Comparison of ENCODE assay signal across 8 cellular contexts in genomic region chr1:45583666-45584350, GRCh38. TPM values are rescaled to one million over a fixed set of nuclear protein-coding genes. Genes with fewer than 3 reads are reported as not detected.
A peak's percentile ranks its signal among the peaks of the same experiment; 100 is the strongest.
DNase-seq lines count a peak whose midpoint lies in the region; ATAC-seq and TF ChIP-seq lines count a peak whose summit lies in the region.

A gene with protein sequence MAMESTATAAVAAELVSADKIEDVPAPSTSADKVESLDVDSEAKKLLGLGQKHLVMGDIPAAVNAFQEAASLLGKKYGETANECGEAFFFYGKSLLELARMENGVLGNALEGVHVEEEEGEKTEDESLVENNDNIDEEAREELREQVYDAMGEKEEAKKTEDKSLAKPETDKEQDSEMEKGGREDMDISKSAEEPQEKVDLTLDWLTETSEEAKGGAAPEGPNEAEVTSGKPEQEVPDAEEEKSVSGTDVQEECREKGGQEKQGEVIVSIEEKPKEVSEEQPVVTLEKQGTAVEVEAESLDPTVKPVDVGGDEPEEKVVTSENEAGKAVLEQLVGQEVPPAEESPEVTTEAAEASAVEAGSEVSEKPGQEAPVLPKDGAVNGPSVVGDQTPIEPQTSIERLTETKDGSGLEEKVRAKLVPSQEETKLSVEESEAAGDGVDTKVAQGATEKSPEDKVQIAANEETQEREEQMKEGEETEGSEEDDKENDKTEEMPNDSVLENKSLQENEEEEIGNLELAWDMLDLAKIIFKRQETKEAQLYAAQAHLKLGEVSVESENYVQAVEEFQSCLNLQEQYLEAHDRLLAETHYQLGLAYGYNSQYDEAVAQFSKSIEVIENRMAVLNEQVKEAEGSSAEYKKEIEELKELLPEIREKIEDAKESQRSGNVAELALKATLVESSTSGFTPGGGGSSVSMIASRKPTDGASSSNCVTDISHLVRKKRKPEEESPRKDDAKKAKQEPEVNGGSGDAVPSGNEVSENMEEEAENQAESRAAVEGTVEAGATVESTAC (plus strand): TSS chr1:45584041. CDS start chr1:45584147, 106 bp downstream.

- peak; percentile 65 for DNase-seq in NCI-H146 treated with DMSO at 0.1 percent for 48 hours (lab: John Stamatoyannopoulos, UW; ENCODE audit: unreplicated experiment)
- DNase-seq in amniotic epithelial cell (ENCODE audit: low read depth), result peak; percentile 74
- DNase-seq in left ventricle myocardium inferior, result peak; percentile 91
- DNase-seq in psoas muscle, result peak; percentile 89 to 93
- DNase-seq in ureter (ENCODE audit: low spot score), result peak; percentile 93

- H3K4me3 Mint-ChIP-seq in T-helper 1 cell treated with Interleukin-12 subunit alpha and Interleukin-12 subunit beta and Interleukin-4 antibody, amounts not matched to agents 30 μg/mL and 1 μg/mL, for 36 hours, result peak within 1 kb of the TSS; percentile 100

- H3K4me1 Mint-ChIP-seq in T-helper 1 cell treated with Interleukin-12 subunit alpha and Interleukin-12 subunit beta and Interleukin-4 antibody, amounts not matched to agents 30 μg/mL and 1 μg/mL, for 36 hours (ENCODE audit: low read depth), result peaks cover 29% of the 10 kb centered on the region

- peak; percentile 66 for ATAC-seq in GM18498 (IDR thresholded peaks at IDR 0.05; ENCODE audit: unreplicated experiment)
- ATAC-seq in HG02870 (IDR thresholded peaks at IDR 0.05; ENCODE audit: unreplicated experiment), result peak; percentile 42
- ATAC-seq in psoas muscle, result peak; percentile 90 to 93 (median 90)

- intact Hi-C loops in left ventricle myocardium inferior (cut with micrococcal nuclease) (loop anchor here (10.0 kb wide), 1 partner anchor 101 kb away; the partner anchor contains the start of genes GPBP1L1 and TMEM69), psoas muscle (cut with DNase I) (no loop called here)

- peaks cover 6% of the 10 kb centered on the region for H3K36me3 Mint-ChIP-seq in T-helper 1 cell treated with Interleukin-12 subunit alpha and Interleukin-12 subunit beta and Interleukin-4 antibody, amounts not matched to agents 30 μg/mL and 1 μg/mL, for 36 hours (ENCODE audit: low read depth)

- H3K4me3 ChIP-seq in left ventricle myocardium inferior, result peak within 1 kb of the TSS; percentile 92
- peak within 1 kb of the TSS; percentile 81 for H3K4me3 ChIP-seq in psoas muscle

- H3K36me3 ChIP-seq in left ventricle myocardium inferior (no peaks in the 10 kb centered on the region), psoas muscle (ENCODE audit: insufficient read depth in 1 of 2, low read depth in 1 of 2) (no peaks in the 10 kb centered on the region)

- H3K27ac Mint-ChIP-seq in T-helper 1 cell treated with Interleukin-12 subunit alpha and Interleukin-12 subunit beta and Interleukin-4 antibody, amounts not matched to agents 30 μg/mL and 1 μg/mL, for 36 hours, result peak within 1 kb of the TSS; percentile 99

- peaks cover 37% of the 10 kb centered on the region for H3K4me1 ChIP-seq in left ventricle myocardium inferior
- H3K4me1 ChIP-seq in psoas muscle, result peaks cover 22% of the 10 kb centered on the region

- WGBS in psoas muscle, 3 donors, result 0% methylated on average over 38 to 40 of the region's 41 CpGs

- no peaks in the 10 kb centered on the region for H3K9me3 ChIP-seq in left ventricle myocardium inferior (replicated peaks)
- no peaks in the 10 kb centered on the region for H3K9me3 ChIP-seq in psoas muscle

- no peaks in the 10 kb centered on the region for H3K27me3 Mint-ChIP-seq in T-helper 1 cell treated with Interleukin-12 subunit alpha and Interleukin-12 subunit beta and Interleukin-4 antibody, amounts not matched to agents 30 μg/mL and 1 μg/mL, for 36 hours (ENCODE audit: low read depth)

- TF ChIP-seq CTCF in left ventricle myocardium inferior (IDR thresholded peaks at IDR 0.05; ENCODE audit: borderline replicate concordance) (no peak), psoas muscle (IDR thresholded peaks at IDR 0.05) (no peak)

- no peaks in the 10 kb centered on the region for H3K9me3 Mint-ChIP-seq in T-helper 1 cell treated with Interleukin-12 subunit alpha and Interleukin-12 subunit beta and Interleukin-4 antibody, amounts not matched to agents 30 μg/mL and 1 μg/mL, for 36 hours

- H3K27ac ChIP-seq in left ventricle myocardium inferior (replicated peaks), result peak within 1 kb of the TSS; percentile 97
- H3K27ac ChIP-seq in psoas muscle, result peak within 1 kb of the TSS; percentile 90

- H3K27me3 ChIP-seq in left ventricle myocardium inferior (ENCODE audit: low read depth) (no peaks in the 10 kb centered on the region), psoas muscle (ENCODE audit: insufficient read depth in 3 of 3, low read length in 2 of 3) (no peaks in the 10 kb centered on the region)

RNA-seq across cellular contexts. Expression of the gene that starts here (rescaled TPM):
- total RNA-seq in left ventricle myocardium inferior, result 34.5 TPM
- total RNA-seq in psoas muscle, result 10 to 100 TPM; 15.3 to 29.7 (median 28.1) TPM
- polyA plus RNA-seq in psoas muscle, result 10 to 100 TPM; 28.6 to 54.6 (median 37.9) TPM
- 82.1 TPM for total RNA-seq in ureter

Comparison
In these comparisons a context has a peak if more than half of its experiments do, and no peak if none do; other contexts are left out.
1. Peak in every context shown above with its lines: DNase-seq, ATAC-seq, H3K4me3 ChIP-seq and H3K27ac ChIP-seq.